Comparison of ENCODE assay signal across 9 cellular contexts in the genomic region with DNA sequence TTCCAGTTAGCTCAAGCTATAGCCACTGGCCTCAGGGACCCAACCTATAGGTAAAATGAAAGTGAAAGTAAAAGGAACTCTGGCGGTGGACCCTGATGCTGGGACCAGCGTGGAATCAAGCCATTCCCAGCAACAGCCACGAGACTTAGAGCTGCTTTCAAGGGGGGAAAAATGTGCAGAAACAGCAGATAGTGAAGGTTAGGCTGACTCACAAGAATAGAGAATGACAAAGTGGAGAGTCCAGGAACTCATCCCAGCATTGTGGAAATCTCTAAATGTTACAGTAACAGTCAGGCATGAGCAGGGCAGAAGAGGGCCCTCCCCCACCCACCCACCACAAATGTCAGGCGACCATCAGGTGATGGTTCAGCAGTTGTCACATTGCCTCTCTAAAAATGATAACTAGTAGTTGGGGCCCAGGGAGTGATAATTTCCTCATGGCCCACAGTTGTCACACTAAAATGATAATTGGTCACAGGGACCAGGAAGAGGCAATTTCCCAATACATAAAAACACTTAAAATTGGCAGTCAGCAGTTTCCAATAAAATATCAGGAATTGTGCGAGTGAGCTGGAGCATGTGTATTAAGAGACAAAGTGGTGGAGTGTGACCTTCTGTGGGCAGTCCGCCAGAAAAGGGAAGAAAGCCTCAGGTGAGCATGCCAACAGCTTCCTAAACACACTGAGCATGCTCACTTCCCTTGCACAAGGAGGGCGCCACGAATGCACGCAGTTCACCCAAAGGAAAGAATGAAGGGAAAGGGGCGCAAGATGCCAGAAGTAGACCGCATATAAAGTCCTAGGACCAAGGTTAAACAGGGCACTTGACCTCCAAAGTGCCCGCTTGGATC.
A peak's percentile ranks its signal among the peaks of the same experiment; 100 is the strongest.
DNase-seq lines count a peak whose midpoint lies in the region; ATAC-seq, FAIRE-seq and TF ChIP-seq lines count a peak whose summit lies in the region.
"Had no signal": no experiment of that assay in that cellular context is flagged by ENCODE, and none has a peak within 500 bp of the region (broad histone marks: within the 10 kb centered on the region; RNA-seq: fewer than 3 reads in every experiment).

No MANE protein-coding gene starts in this region.

- H3K4me3 ChIP-seq in AG09309 (ENCODE audit: control insufficient read depth, low read depth, low read length): peak overlapping the region; percentile 33
- H3K4me3 ChIP-seq in GM23338: no peak overlapping the region
- peak overlapping the region; percentile 55 to 59 (median 57) for H3K4me3 ChIP-seq in skeletal muscle tissue (ENCODE audit: low read length in 3 of 3)
- no peak overlapping the region for H3K4me3 ChIP-seq in ovary

- no peaks in the 10 kb centered on the region for H3K27me3 Mint-ChIP-seq in GM23338 (ENCODE audit: insufficient read depth, low read depth, poor library complexity)
- H3K27me3 Mint-ChIP-seq in effector memory CD8-positive, alpha-beta T cell: peaks cover 0 to 5% of the 10 kb centered on the region in 2 donors

- H3K9me3 ChIP-seq in skeletal muscle tissue (ENCODE audit: control insufficient read depth in 3 of 3, low read length in 3 of 3) (no peaks in the 10 kb centered on the region), ovary (no peaks in the 10 kb centered on the region)

- no peaks in the 10 kb centered on the region; the same call in 2 of the 3 replicates for H3K4me1 Mint-ChIP-seq in GM23338
- H3K4me1 Mint-ChIP-seq in effector memory CD8-positive, alpha-beta T cell (ENCODE audit: low read depth in 2 of 2): peaks cover 13 to 19% of the 10 kb centered on the region in 2 donors

- no peaks in the 10 kb centered on the region for H3K9me2 ChIP-seq in GM23338 (ENCODE audit: insufficient read depth)

- no peaks in the 10 kb centered on the region for H3K36me3 Mint-ChIP-seq in GM23338 (ENCODE audit: low read depth)
- H3K36me3 Mint-ChIP-seq in effector memory CD8-positive, alpha-beta T cell (ENCODE audit: insufficient read depth): no peaks in the 10 kb centered on the region

- no peaks in the 10 kb centered on the region for H3F3A ChIP-seq in GM23338 (replicated peaks; ENCODE audit: low read depth)

- no peak overlapping the region for H3K4me2 ChIP-seq in GM23338

- TF ChIP-seq CTCF in AG09309 (IDR thresholded peaks at IDR 0.05; ENCODE audit: control insufficient read depth, insufficient read depth, low read depth, low read length, missing control alignments) (no peak), GM23338 (conservative IDR thresholded peaks at IDR 0.05; ENCODE audit: low read depth in 2 of 2) (no peak), ovary (IDR thresholded peaks at IDR 0.05) (no peak)

- no peak overlapping the region for H3K4me3 Mint-ChIP-seq in GM23338
- H3K4me3 Mint-ChIP-seq in effector memory CD8-positive, alpha-beta T cell: peak overlapping the region; percentile 79 to 80

- H3K36me3 ChIP-seq in GM23338 (ENCODE audit: insufficient read depth) (no peaks in the 10 kb centered on the region), skeletal muscle tissue (ENCODE audit: control insufficient read depth in 3 of 3, insufficient read depth in 3 of 3, low read length in 3 of 3) (no peaks in the 10 kb centered on the region), ovary (no peaks in the 10 kb centered on the region)

- DNase-seq in AG09309 (ENCODE audit: low read depth) (no peak), GM23338 (ENCODE audit: low spot score) (peak; percentile 23), RCC 7860 (ENCODE audit: low spot score) (peak; percentile 68), NCI-H1417 treated with DMSO at 0.1 percent for 48 hours (lab: John Stamatoyannopoulos, UW) (no peak), ovary (no peak), amniotic stem cell (lab: John Stamatoyannopoulos, UW) (no peak)
- DNase-seq in effector memory CD8-positive, alpha-beta T cell: no peak

- no peaks in the 10 kb centered on the region for H3K27me3 ChIP-seq in GM23338 (ENCODE audit: insufficient read depth)
- H3K27me3 ChIP-seq in skeletal muscle tissue (ENCODE audit: control insufficient read depth in 3 of 3, insufficient read depth in 3 of 3, low read length in 3 of 3): no peaks in the 10 kb centered on the region
- H3K27me3 ChIP-seq in ovary: no peaks in the 10 kb centered on the region

- H3K9me3 Mint-ChIP-seq in GM23338: no peaks in the 10 kb centered on the region
- no peaks in the 10 kb centered on the region for H3K9me3 Mint-ChIP-seq in effector memory CD8-positive, alpha-beta T cell

- H3K27ac Mint-ChIP-seq in GM23338: no peak overlapping the region
- peak overlapping the region; percentile 87 to 91 for H3K27ac Mint-ChIP-seq in effector memory CD8-positive, alpha-beta T cell

- no peaks in the 10 kb centered on the region for H4K20me1 ChIP-seq in GM23338 (replicated peaks; ENCODE audit: insufficient read depth)

- peak; percentile 38; the same call in 1 of the 3 replicates for ATAC-seq in GM23338
- peak; percentile 70 for ATAC-seq in effector memory CD8-positive, alpha-beta T cell (replicated peaks)

- H3K9ac ChIP-seq in skeletal muscle tissue (ENCODE audit: low read depth in 1 of 3, low read length in 3 of 3): peak overlapping the region in 1 of 3 donors; percentile 48

- 81 to 83% (median 82%) methylated on average over 12 of the region's 12 CpGs for WGBS in ovary, 3 donors

- no peak for FAIRE-seq in RCC 7860 (lab: Jason Lieb, UNC)
- FAIRE-seq: endometrium had no signal

- H3K27ac ChIP-seq in GM23338 (ENCODE audit: low read depth): no peak overlapping the region
- H3K27ac ChIP-seq in skeletal muscle tissue (ENCODE audit: low read depth, low read length): no peak overlapping the region
- no peak overlapping the region for H3K27ac ChIP-seq in ovary

- no peaks in the 10 kb centered on the region for H3K4me1 ChIP-seq in GM23338 (ENCODE audit: insufficient read depth)
- peaks cover 0 to 4% (median 0%) of the 10 kb centered on the region in 3 donors for H3K4me1 ChIP-seq in skeletal muscle tissue (ENCODE audit: control insufficient read depth in 3 of 3, insufficient read depth in 3 of 3, low read length in 3 of 3)
- no peaks in the 10 kb centered on the region for H3K4me1 ChIP-seq in ovary (ENCODE audit: insufficient read depth)

- intact Hi-C loops in ovary (cut with DNase I): no loop called here

- no peaks in the 10 kb centered on the region for H3K79me2 ChIP-seq in GM23338 (replicated peaks; ENCODE audit: insufficient read depth)

- H2AFZ ChIP-seq in GM23338: peak overlapping the region; percentile 54; the same call in 1 of the 2 replicates

- no peak for TF ChIP-seq EP300 in ovary (IDR thresholded peaks at IDR 0.05)

- no peak for TF ChIP-seq POLR2A in ovary (IDR thresholded peaks at IDR 0.05)

TF ChIP-seq in GM23338, 12 proteins besides CTCF, POLR2A, EP300 and RAD21 (continues in another document):
- TF ChIP-seq, protein P1, sequence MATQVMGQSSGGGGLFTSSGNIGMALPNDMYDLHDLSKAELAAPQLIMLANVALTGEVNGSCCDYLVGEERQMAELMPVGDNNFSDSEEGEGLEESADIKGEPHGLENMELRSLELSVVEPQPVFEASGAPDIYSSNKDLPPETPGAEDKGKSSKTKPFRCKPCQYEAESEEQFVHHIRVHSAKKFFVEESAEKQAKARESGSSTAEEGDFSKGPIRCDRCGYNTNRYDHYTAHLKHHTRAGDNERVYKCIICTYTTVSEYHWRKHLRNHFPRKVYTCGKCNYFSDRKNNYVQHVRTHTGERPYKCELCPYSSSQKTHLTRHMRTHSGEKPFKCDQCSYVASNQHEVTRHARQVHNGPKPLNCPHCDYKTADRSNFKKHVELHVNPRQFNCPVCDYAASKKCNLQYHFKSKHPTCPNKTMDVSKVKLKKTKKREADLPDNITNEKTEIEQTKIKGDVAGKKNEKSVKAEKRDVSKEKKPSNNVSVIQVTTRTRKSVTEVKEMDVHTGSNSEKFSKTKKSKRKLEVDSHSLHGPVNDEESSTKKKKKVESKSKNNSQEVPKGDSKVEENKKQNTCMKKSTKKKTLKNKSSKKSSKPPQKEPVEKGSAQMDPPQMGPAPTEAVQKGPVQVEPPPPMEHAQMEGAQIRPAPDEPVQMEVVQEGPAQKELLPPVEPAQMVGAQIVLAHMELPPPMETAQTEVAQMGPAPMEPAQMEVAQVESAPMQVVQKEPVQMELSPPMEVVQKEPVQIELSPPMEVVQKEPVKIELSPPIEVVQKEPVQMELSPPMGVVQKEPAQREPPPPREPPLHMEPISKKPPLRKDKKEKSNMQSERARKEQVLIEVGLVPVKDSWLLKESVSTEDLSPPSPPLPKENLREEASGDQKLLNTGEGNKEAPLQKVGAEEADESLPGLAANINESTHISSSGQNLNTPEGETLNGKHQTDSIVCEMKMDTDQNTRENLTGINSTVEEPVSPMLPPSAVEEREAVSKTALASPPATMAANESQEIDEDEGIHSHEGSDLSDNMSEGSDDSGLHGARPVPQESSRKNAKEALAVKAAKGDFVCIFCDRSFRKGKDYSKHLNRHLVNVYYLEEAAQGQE (IDR thresholded peaks at IDR 0.05; ENCODE audit: unreplicated experiment): no peak
- TF ChIP-seq NANOG (IDR thresholded peaks at IDR 0.05; ENCODE audit: borderline replicate concordance) (no peak), ZNF114 (CRISPR knock-in tag; IDR thresholded peaks at IDR 0.05) (no peak), STAT1 (IDR thresholded peaks at IDR 0.05; ENCODE audit: unreplicated experiment) (no peak)

Comparison
In these comparisons a context has a peak if more than half of its experiments do, and no peak if none do; other contexts are left out.
1. DNase-seq: peak in GM23338 (single experiment) and RCC 7860 (single experiment); none in AG09309 (single experiment), effector memory CD8-positive, alpha-beta T cell (0 of 3), NCI-H1417 treated with DMSO at 0.1 percent for 48 hours (single experiment), ovary (0 of 5) and amniotic stem cell (single experiment).
2. H3K4me3 ChIP-seq: peak in AG09309 (single experiment) and skeletal muscle tissue (3 of 3); none in GM23338 (single experiment) and ovary (single experiment).